ENCODE assay signal across 24 cellular contexts in the genomic region with DNA sequence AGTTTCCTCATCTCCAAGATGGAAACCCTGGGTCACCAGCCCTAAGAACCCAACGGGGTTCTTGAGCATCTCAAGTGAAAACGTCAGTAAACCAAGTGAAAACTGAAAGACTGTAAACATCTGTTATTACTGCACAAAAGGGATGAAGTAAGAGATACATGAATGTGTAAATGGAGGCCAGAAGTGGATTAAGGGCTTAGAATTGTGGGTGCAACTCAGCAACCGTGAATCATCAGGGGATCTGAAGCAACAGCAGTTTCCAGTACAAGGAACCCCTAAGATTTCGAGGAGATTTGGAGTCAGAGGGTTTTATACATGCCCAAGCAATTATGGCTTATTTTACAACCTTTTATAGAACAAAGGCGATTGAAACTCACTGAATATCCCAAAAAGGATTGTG.
DNase-seq lines count a peak whose midpoint lies in the region; ATAC-seq, FAIRE-seq and TF ChIP-seq lines count a peak whose summit lies in the region.
"Had no signal": no experiment of that assay in that cellular context is flagged by ENCODE, and none has a peak within 500 bp of the region (broad histone marks: within the 10 kb centered on the region; RNA-seq: fewer than 3 reads in every experiment).

No MANE protein-coding gene starts in this region.

- no peak for FAIRE-seq in kidney (lab: Jason Lieb, UNC)
- FAIRE-seq: endometrium had no signal

- H3K4me3 ChIP-seq in ascending aorta, result no peak overlapping the region
- H3K4me3 ChIP-seq in psoas muscle, result no peak overlapping the region
- no peak overlapping the region for H3K4me3 ChIP-seq in vagina
- no peak overlapping the region for H3K4me3 ChIP-seq in kidney (ENCODE audit: low read length in 2 of 2)
- H3K4me3 ChIP-seq: lung, ovary, PC-9 had no signal

- no peak overlapping the region for H3K9ac ChIP-seq in kidney (ENCODE audit: low read length in 2 of 2)

- H3K36me3 ChIP-seq in ascending aorta (peaks cover 0 to 4% of the 10 kb centered on the region in 2 donors), psoas muscle (ENCODE audit: insufficient read depth in 1 of 2, low read depth in 1 of 2) (peaks cover 0 to 11% of the 10 kb centered on the region in 2 donors), vagina (no peaks in the 10 kb centered on the region), kidney (ENCODE audit: control insufficient read depth in 1 of 2, insufficient read depth in 2 of 2, low read length in 2 of 2) (no peaks in the 10 kb centered on the region)
- H3K36me3 ChIP-seq: ovary had no signal

- H3K9me3 ChIP-seq in ascending aorta (no peaks in the 10 kb centered on the region), psoas muscle (no peaks in the 10 kb centered on the region), vagina (no peaks in the 10 kb centered on the region), kidney (ENCODE audit: control insufficient read depth in 1 of 2, low read length in 2 of 2) (no peaks in the 10 kb centered on the region)
- H3K9me3 ChIP-seq: ovary had no signal

- intact Hi-C loops in ascending aorta (cut with DNase I) (loop anchor here (10.0 kb wide), 1 partner anchor 206 kb away; no protein-coding TSS in a partner anchor), psoas muscle (cut with DNase I) (loop anchor here (5.0 to 10.0 kb wide), 3 partner anchors 83 to 214 kb away; no protein-coding TSS in a partner anchor), vagina (cut with DNase I) (loop anchor here (10.0 kb wide), 1 partner anchor 84 kb away; no protein-coding TSS in a partner anchor), kidney (cut with DNase I) (no loop called here)

- no peak for TF ChIP-seq CTCF in ascending aorta (IDR thresholded peaks at IDR 0.05)
- TF ChIP-seq CTCF in psoas muscle (IDR thresholded peaks at IDR 0.05), result no peak
- TF ChIP-seq CTCF in vagina (IDR thresholded peaks at IDR 0.05), result no peak
- TF ChIP-seq CTCF in kidney (IDR thresholded peaks at IDR 0.05; ENCODE audit: borderline replicate concordance, extremely low read depth, insufficient read depth), result no peak

- H3K27me3 ChIP-seq in ascending aorta, result no peaks in the 10 kb centered on the region
- no peaks in the 10 kb centered on the region for H3K27me3 ChIP-seq in psoas muscle (ENCODE audit: insufficient read depth in 3 of 3, low read length in 2 of 3)
- H3K27me3 ChIP-seq in vagina, result no peaks in the 10 kb centered on the region
- H3K27me3 ChIP-seq: ovary had no signal

- WGBS in psoas muscle, 3 donors, result 53 to 67% (median 61%) methylated on average over 5 of the region's 5 CpGs

- no peak for TF ChIP-seq POLR2A in vagina (IDR thresholded peaks at IDR 0.05)

- DNase-seq in ascending aorta (ENCODE audit: low spot score in 2 of 2) (no peak), iris pigment epithelial cell (ENCODE audit: low read depth) (peak; percentile 98), psoas muscle (no peak), vagina (ENCODE audit: extremely low spot score in 2 of 2) (no peak), NCI-H2227 (lab: John Stamatoyannopoulos, UW; ENCODE audit: unreplicated experiment) (no peak), kidney (no peak)
- DNase-seq: activated CD4-positive, alpha-beta memory T cell treated with anti-CD3 and anti-CD28 coated beads, Interleukin-2, amount 10 ng/mL, durations not matched to agents 7 days and 5 days; activated gamma-delta T cell treated with Interleukin-2 at 50 U/mL for 16 hours; amniotic stem cell; CD4-positive, alpha-beta T cell; DMS 273 treated with DMSO at 0.1 percent for 48 hours; HFFc6; islet precursor cell; NCI-H1105 treated with DMSO at 0.1 percent for 48 hours; NCI-H2081 treated with DMSO at 0.1 percent for 48 hours; NCI-H446; ovary; PC-9; SHP77 treated with DMSO at 0.1 percent for 48 hours; substantia nigra had no signal

- H3K27ac ChIP-seq in ascending aorta (peak overlapping the region; percentile 49 to 56), psoas muscle (peak overlapping the region; percentile 54), vagina (peak overlapping the region; percentile 49), kidney (ENCODE audit: low read depth in 2 of 2, low read length in 2 of 2) (no peak overlapping the region)
- H3K27ac ChIP-seq: ovary, PC-9 had no signal

- ATAC-seq in psoas muscle (peak in 2 of 4 donors; percentile 31 to 35), HG03457 (IDR thresholded peaks at IDR 0.05; ENCODE audit: unreplicated experiment) (no peak)
- ATAC-seq: sciatic nerve had no signal

- H3K4me1 ChIP-seq in ascending aorta (peaks cover 8 to 50% of the 10 kb centered on the region in 2 donors), psoas muscle (peaks cover 73% of the 10 kb centered on the region), vagina (peaks cover 78% of the 10 kb centered on the region), kidney (ENCODE audit: control insufficient read depth in 1 of 2, insufficient read depth in 1 of 2, low read depth in 1 of 2, low read length in 2 of 2) (peaks cover 4 to 6% of the 10 kb centered on the region in 2 donors)

Comparison
In these comparisons a context has a peak if more than half of its experiments do, and no peak if none do; other contexts are left out.
1. H3K27ac ChIP-seq: peak in ascending aorta (2 of 2), psoas muscle (single experiment) and vagina (single experiment); none in kidney (0 of 2).